Comparison of ENCODE assay signal across 1 cellular context in genomic region chr14:105502446-105503295, GRCh38.
A peak's percentile ranks its signal among the peaks of the same experiment; 100 is the strongest.
TF ChIP-seq lines count a peak whose summit lies in the region.

No MANE protein-coding gene starts in this region.

TF ChIP-seq in K562, 482 proteins besides CTCF, POLR2A, EP300 and RAD21:
- TF ChIP-seq CLOCK (CRISPR knock-in tag; IDR thresholded peaks at IDR 0.05; ENCODE audit: borderline replicate concordance) = no peak
- TF ChIP-seq ZNF609 (CRISPR knock-in tag; IDR thresholded peaks at IDR 0.05; ENCODE audit: borderline replicate concordance) = no peak
- no peak for TF ChIP-seq CREBBP (IDR thresholded peaks at IDR 0.05; ENCODE audit: low read depth, low read length)
- no peak for TF ChIP-seq SLC30A9 (CRISPR knock-in tag; IDR thresholded peaks at IDR 0.05)
- no peak for TF ChIP-seq FUS (optimal IDR thresholded peaks at IDR 0.05; ENCODE audit: low read depth, low read length)
- no peak for TF ChIP-seq HMGN3 (IDR thresholded peaks at IDR 0.05; ENCODE audit: borderline replicate concordance, extremely low read depth, insufficient read length, low read depth, low read length)
- TF ChIP-seq SMC3 (conservative IDR thresholded peaks at IDR 0.05; ENCODE audit: insufficient read depth, low read depth, low read length) = no peak
- TF ChIP-seq ZNF785 (CRISPR knock-in tag; IDR thresholded peaks at IDR 0.05) = no peak
- no peak for TF ChIP-seq ZNF41 (CRISPR knock-in tag; conservative IDR thresholded peaks at IDR 0.05)
- TF ChIP-seq KDM1A (IDR thresholded peaks at IDR 0.05) = no peak
- peak; percentile 38 for TF ChIP-seq USF1 (CRISPR knock-in tag; IDR thresholded peaks at IDR 0.05)
- TF ChIP-seq USF2 (CRISPR knock-in tag; IDR thresholded peaks at IDR 0.05) = peak; percentile 9; the same call in 1 of the 2 replicates
- TF ChIP-seq HNRNPUL1 (IDR thresholded peaks at IDR 0.05; ENCODE audit: low read length) = no peak
